Comparison of ENCODE assay signal across 31 cellular contexts in the genomic region with DNA sequence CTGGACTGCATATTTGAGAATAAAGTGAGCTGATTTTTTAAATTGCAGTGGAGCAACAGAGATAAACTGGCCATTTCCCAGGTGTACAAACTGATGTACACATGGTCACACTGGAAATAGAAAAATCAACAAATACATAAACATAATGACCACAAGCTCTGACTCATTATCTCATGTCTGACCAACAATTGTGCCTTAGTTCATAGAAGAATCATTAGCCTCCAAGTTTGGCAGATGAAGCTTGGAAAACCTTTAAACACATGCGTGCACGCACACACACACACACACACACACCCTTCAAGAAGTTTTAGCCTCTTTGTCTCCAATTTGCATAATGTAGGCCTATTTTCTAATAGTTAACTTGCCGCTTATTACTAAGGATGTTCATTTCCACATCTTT.
"Had no signal": no experiment of that assay in that cellular context is flagged by ENCODE, and none has a peak within 500 bp of the region (broad histone marks: within the 10 kb centered on the region; RNA-seq: fewer than 3 reads in every experiment).

No MANE protein-coding gene starts in this region.

- H3K4me2 ChIP-seq: PC-9 had no signal

- H3K4me1 Mint-ChIP-seq: activated naive CD8-positive, alpha-beta T cell treated with anti-CD3 and anti-CD28 coated beads for 36 hours; activated T-helper 17 cell treated with anti-CD3 and anti-CD28 coated beads, Interleukin-2, amount 50 U/mL, for 72 hours had no signal

- H3K36me3 ChIP-seq: ascending aorta, brain microvascular endothelial cell, WERI-Rb-1 had no signal

- H2AFZ ChIP-seq: PC-9 had no signal

- H3K4me3 ChIP-seq: ascending aorta, PC-9, SK-N-MC had no signal

- H3K27ac ChIP-seq: ascending aorta, brain microvascular endothelial cell, PC-9, SK-N-MC, WERI-Rb-1 had no signal

- H3K4me1 ChIP-seq: ascending aorta had no signal

- H3K27me3 ChIP-seq: ascending aorta, brain microvascular endothelial cell had no signal

- DNase-seq: activated CD4-positive, alpha-beta T cell treated with anti-CD3 and anti-CD28 coated beads for 1 hour; activated CD4-positive, alpha-beta T cell treated with anti-CD3 and anti-CD28 coated beads for 48 hours; activated CD4-positive, CD25-positive, alpha-beta regulatory T cell; activated CD8-positive, alpha-beta T cell treated with anti-CD3 and anti-CD28 coated beads for 36 hours; activated effector memory CD4-positive, alpha-beta T cell treated with anti-CD3 and anti-CD28 coated beads, Interleukin-2, amount 50 U/mL, for 16 hours; activated naive CD4-positive, alpha-beta T cell; activated naive CD4-positive, alpha-beta T cell treated with anti-CD3 and anti-CD28 coated beads, Interleukin-2, amount 50 U/mL, for 16 hours; activated naive CD8-positive, alpha-beta T cell treated with anti-CD3 and anti-CD28 coated beads for 36 hours; activated T-cell treated with anti-CD3 and anti-CD28 coated beads, Interleukin-2, amount 50 U/mL, for 1 hour; activated T-cell treated with anti-CD3 and anti-CD28 coated beads, Interleukin-2, amount 50 U/mL, for 72 hours; amniotic stem cell; brain microvascular endothelial cell; central memory CD4-positive, alpha-beta T cell; Kasumi-1; KG1; MM.1S; NCI-H1092 treated with DMSO at 0.1 percent for 48 hours; NCI-H1417; NCI-H146; NCI-H187; NCI-H2081 treated with DMSO at 0.1 percent for 48 hours; NCI-H226; NCI-H524 treated with DMSO at 0.1 percent for 48 hours; NK-92 treated with Interleukin-12 subunit alpha and Interleukin-12 subunit beta, amount 100 ng/mL, for 24 hours; PC-9; Right ventricle myocardium superior; T1000; WERI-Rb-1 had no signal

- ATAC-seq: activated CD8-positive, alpha-beta T cell treated with anti-CD3 and anti-CD28 coated beads for 36 hours; activated T-cell treated with anti-CD3 and anti-CD28 coated beads, Interleukin-2, amount 50 U/mL, for 72 hours; activated T-helper 17 cell treated with anti-CD3 and anti-CD28 coated beads, Interleukin-2, amount 50 U/mL, for 72 hours had no signal

- H3K4me3 Mint-ChIP-seq: activated CD8-positive, alpha-beta T cell treated with anti-CD3 and anti-CD28 coated beads for 36 hours; activated naive CD8-positive, alpha-beta T cell treated with anti-CD3 and anti-CD28 coated beads for 36 hours; activated T-cell treated with anti-CD3 and anti-CD28 coated beads, Interleukin-2, amount 50 U/mL, for 72 hours; activated T-helper 17 cell treated with anti-CD3 and anti-CD28 coated beads, Interleukin-2, amount 50 U/mL, for 72 hours had no signal

- H3K36me3 Mint-ChIP-seq: activated naive CD8-positive, alpha-beta T cell treated with anti-CD3 and anti-CD28 coated beads for 36 hours had no signal

- H3K9me3 ChIP-seq: ascending aorta had no signal

- H3K27ac Mint-ChIP-seq: activated CD8-positive, alpha-beta T cell treated with anti-CD3 and anti-CD28 coated beads for 36 hours; activated naive CD8-positive, alpha-beta T cell treated with anti-CD3 and anti-CD28 coated beads for 36 hours; activated T-cell treated with anti-CD3 and anti-CD28 coated beads, Interleukin-2, amount 50 U/mL, for 72 hours; activated T-helper 17 cell treated with anti-CD3 and anti-CD28 coated beads, Interleukin-2, amount 50 U/mL, for 72 hours had no signal

- H3K27me3 Mint-ChIP-seq: activated CD8-positive, alpha-beta T cell treated with anti-CD3 and anti-CD28 coated beads for 36 hours; activated naive CD8-positive, alpha-beta T cell treated with anti-CD3 and anti-CD28 coated beads for 36 hours; activated T-helper 17 cell treated with anti-CD3 and anti-CD28 coated beads, Interleukin-2, amount 50 U/mL, for 72 hours had no signal
